Comparison of ENCODE assay signal across 8 cellular contexts in genomic region chr20:34215711-34216381, GRCh38. TPM values are rescaled to one million over a fixed set of nuclear protein-coding genes. Genes with fewer than 3 reads are reported as not detected.
DNase-seq lines count a peak whose midpoint lies in the region; ATAC-seq and TF ChIP-seq lines count a peak whose summit lies in the region.

No MANE protein-coding gene starts in this region.

- no peak overlapping the region for H3K27ac ChIP-seq in GM23338 (ENCODE audit: low read depth)

- H3K4me1 ChIP-seq in GM23338 (ENCODE audit: insufficient read depth) = no peaks in the 10 kb centered on the region

- H3K4me3 ChIP-seq in GM23338 = peak overlapping the region; percentile 48

- peaks cover 33% of the 10 kb centered on the region for H3K27me3 ChIP-seq in GM23338 (ENCODE audit: insufficient read depth)

- peak overlapping the region; percentile 76 for H3K4me2 ChIP-seq in GM23338

- 0 out of 4 replicates have a peak, but pooled peaks of 1 of the 2 experiments have one; percentile 7 for TF ChIP-seq CTCF in GM23338 (conservative IDR thresholded peaks at IDR 0.05; ENCODE audit: low read depth in 2 of 2)

- H4K20me1 ChIP-seq in GM23338 (replicated peaks; ENCODE audit: insufficient read depth) = no peaks in the 10 kb centered on the region

- ATAC-seq in GM23338 (peak; percentile 99), GM21529 (IDR thresholded peaks at IDR 0.05; ENCODE audit: unreplicated experiment) (no peak), HG02763 (IDR thresholded peaks at IDR 0.05; ENCODE audit: unreplicated experiment) (no peak)

- peaks cover 2% of the 10 kb centered on the region; the same call in 1 of the 3 replicates for H3K36me3 Mint-ChIP-seq in GM23338 (ENCODE audit: low read depth)

- no peaks in the 10 kb centered on the region for H3K79me2 ChIP-seq in GM23338 (replicated peaks; ENCODE audit: insufficient read depth)

- TF ChIP-seq POLR2A in erythroblast (IDR thresholded peaks at IDR 0.05; ENCODE audit: low read length) = peak; percentile 33

- H3K36me3 ChIP-seq in GM23338 (ENCODE audit: insufficient read depth) = 0 out of 2 replicates have a peak, but pooled peaks cover 4% of the 10 kb centered on the region

- peak overlapping the region; percentile 94; the same call in 1 of the 2 replicates for H2AFZ ChIP-seq in GM23338

- H3K27ac Mint-ChIP-seq in GM23338 = no peak overlapping the region

- no peaks in the 10 kb centered on the region for H3K9me2 ChIP-seq in GM23338 (ENCODE audit: insufficient read depth)

- H3K27me3 Mint-ChIP-seq in GM23338 (ENCODE audit: insufficient read depth, low read depth, poor library complexity) = peaks cover 6% of the 10 kb centered on the region

- peaks cover 2% of the 10 kb centered on the region; the same call in 1 of the 3 replicates for H3K4me1 Mint-ChIP-seq in GM23338

- peaks cover 5% of the 10 kb centered on the region; the same call in 1 of the 2 replicates for H3F3A ChIP-seq in GM23338 (replicated peaks; ENCODE audit: low read depth)

- peak; percentile 95 for DNase-seq in GM23338 (ENCODE audit: low spot score)
- DNase-seq in NCI-H446 (lab: John Stamatoyannopoulos, UW) = peak; percentile 7 to 61
- peak; percentile 84 for DNase-seq in activated CD8-positive, alpha-beta memory T cell treated with anti-CD3 and anti-CD28 coated beads, Interleukin-2, amount 50 U/mL, for 48 hours
- DNase-seq in erythroblast (lab: John Stamatoyannopoulos, UW) = peak; percentile 85 to 88
- peak; percentile 55 for DNase-seq in midbrain (lab: John Stamatoyannopoulos, UW)
- peak; percentile 37 to 54 for DNase-seq in stimulated activated CD8-positive, alpha-beta memory T cell treated with anti-CD3 and anti-CD28 coated beads, Interleukin-2, amount 100 ng/mL, for 48 hours (ENCODE audit: low read depth in 2 of 2)

- peaks cover 10% of the 10 kb centered on the region; the same call in 2 of the 3 replicates for H3K9me3 Mint-ChIP-seq in GM23338

- H3K4me3 Mint-ChIP-seq in GM23338 = no peak overlapping the region; the same call in none of the 3 replicates

TF ChIP-seq in GM23338, 12 proteins besides CTCF, POLR2A, EP300 and RAD21:
- TF ChIP-seq JUNB (IDR thresholded peaks at IDR 0.05; ENCODE audit: unreplicated experiment) (no peak), CREB1 (CRISPR knock-in tag; IDR thresholded peaks at IDR 0.05; ENCODE audit: low read depth) (peak; percentile 69)

RNA-seq across cellular contexts. Expression of gene ASIP, which starts 25.4 kb away (rescaled TPM):
- total RNA-seq in GM23338 (2014; rRNA removed; shearing (Covaris generic)) = not detected in 2 replicates
- polyA plus RNA-seq in GM23338 (2016; fragmentation: Nextera tagmentation; extraction: Ambion mirVana) = not detected in 2 replicates

Comparison
In these comparisons a context has a peak if more than half of its experiments do, and no peak if none do; other contexts are left out.
1. DNase-seq: peak in every context shown above with its lines; median percentile 95 in GM23338; 86 in erythroblast; 84 in activated CD8-positive, alpha-beta memory T cell treated with anti-CD3 and anti-CD28 coated beads, Interleukin-2, amount 50 U/mL, for 48 hours; 55 in midbrain; 46 in stimulated activated CD8-positive, alpha-beta memory T cell treated with anti-CD3 and anti-CD28 coated beads, Interleukin-2, amount 100 ng/mL, for 48 hours; 34 in NCI-H446.